ENCODE assay signal across 1 cellular context in the genomic region with DNA sequence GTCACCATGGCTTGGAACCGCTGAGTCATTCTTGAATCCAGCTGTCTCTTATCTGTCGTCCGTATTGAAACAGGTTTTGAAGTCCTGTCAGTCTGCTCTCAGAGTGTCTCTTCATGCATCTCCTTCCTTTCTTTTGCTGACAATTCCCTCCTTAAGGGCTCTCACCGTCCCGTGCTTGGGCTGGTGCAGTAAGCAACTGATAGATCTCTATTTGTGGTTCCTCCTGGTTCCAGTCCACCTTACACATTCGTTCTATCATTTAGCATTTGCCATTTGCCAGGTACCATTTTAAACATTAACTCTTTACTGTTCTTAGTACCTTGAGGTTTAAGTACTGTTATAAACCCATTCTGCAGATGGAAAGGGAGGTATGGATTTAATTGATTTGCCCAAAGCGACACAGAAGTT.
A peak's percentile ranks its signal among the peaks of the same experiment; 100 is the strongest.
TF ChIP-seq lines count a peak whose summit lies in the region.

No MANE protein-coding gene starts in this region.

TF ChIP-seq in A549, 52 proteins besides CTCF, POLR2A, EP300 and RAD21:
- TF ChIP-seq RNF2 (IDR thresholded peaks at IDR 0.05; ENCODE audit: borderline replicate concordance, low read depth) (no peak), NFE2L2 (conservative IDR thresholded peaks at IDR 0.05; ENCODE audit: low read length) (peak; percentile 79), MAFK (IDR thresholded peaks at IDR 0.05; ENCODE audit: partially characterized antibody) (peak; percentile 86), HDAC2 (IDR thresholded peaks at IDR 0.05) (no peak), PBX3 (IDR thresholded peaks at IDR 0.05) (no peak), BCL3 (IDR thresholded peaks at IDR 0.05) (no peak)
